8 cellular contexts compared by ENCODE assay signal in genomic region chr1:155977607-155978324, GRCh38. TPM values are rescaled to one million over a fixed set of nuclear protein-coding genes. Genes with fewer than 3 reads are reported as not detected.
A peak's percentile ranks its signal among the peaks of the same experiment; 100 is the strongest.
DNase-seq lines count a peak whose midpoint lies in the region; ATAC-seq and TF ChIP-seq lines count a peak whose summit lies in the region.

No MANE protein-coding gene starts in this region.

- H3K36me3 ChIP-seq in endodermal cell (ENCODE audit: control insufficient read depth, insufficient read depth, low read length), result peaks cover 18% of the 10 kb centered on the region
- H3K36me3 ChIP-seq in naive thymus-derived CD4-positive, alpha-beta T cell (ENCODE audit: control insufficient read depth in 2 of 3, insufficient read depth in 3 of 3, low read length in 3 of 3), result peaks cover 0 to 28% (median 0%) of the 10 kb centered on the region in 3 experiments

- no peaks in the 10 kb centered on the region for H3K27me3 ChIP-seq in endodermal cell (ENCODE audit: control insufficient read depth, insufficient read depth, low read length, poor library complexity, severe bottlenecking)
- no peaks in the 10 kb centered on the region for H3K27me3 ChIP-seq in naive thymus-derived CD4-positive, alpha-beta T cell (ENCODE audit: control insufficient read depth in 2 of 2, insufficient read depth in 2 of 2, low read length in 2 of 2)

- ATAC-seq in activated CD8-positive, alpha-beta T cell treated with anti-CD3 and anti-CD28 coated beads, Interleukin-2, amount 10 ng/mL, durations not matched to agents 7 days and 5 days, result peak; percentile 24
- ATAC-seq in naive thymus-derived CD4-positive, alpha-beta T cell, result peak; percentile 30
- no peak for ATAC-seq in GM18873 (IDR thresholded peaks at IDR 0.05; ENCODE audit: low FRiP score, unreplicated experiment)

- POLR2A ChIA-PET in activated CD8-positive, alpha-beta T cell treated with anti-CD3 and anti-CD28 coated beads, Interleukin-2, amount 10 ng/mL, durations not matched to agents 7 days and 5 days (lab: Charles Lee), result interaction anchor here (0.5 to 5.4 kb wide), 20 partner anchors 10 to 1819 kb away, joined by 3 to 45 read pairs (median 5); partner anchors contain the start of genes KHDC4, SSR2 and SYT11
- POLR2A ChIA-PET in naive thymus-derived CD4-positive, alpha-beta T cell (lab: Charles Lee), result interaction anchor here (0.6 to 10.1 kb wide), 15 partner anchors 7 to 784 kb away, joined by 3 to 144 read pairs (median 10); partner anchors contain the start of genes KHDC4 and RXFP4

- H3K4me1 Mint-ChIP-seq in IgD-negative memory B cell (peaks cover 34 to 61% (median 57%) of the 10 kb centered on the region in 3 donors), endodermal cell (peaks cover 65% of the 10 kb centered on the region)
- peaks cover 74% of the 10 kb centered on the region for H3K4me1 Mint-ChIP-seq in activated CD8-positive, alpha-beta T cell treated with anti-CD3 and anti-CD28 coated beads, Interleukin-2, amount 10 ng/mL, durations not matched to agents 7 days and 5 days (ENCODE audit: low read depth)
- peaks cover 60 to 79% (median 69%) of the 10 kb centered on the region in 7 donors for H3K4me1 Mint-ChIP-seq in naive thymus-derived CD4-positive, alpha-beta T cell

- H3K4me3 ChIP-seq in endodermal cell (ENCODE audit: low read length), result peak overlapping the region; percentile 93
- peak overlapping the region; percentile 74 for H3K4me3 ChIP-seq in naive thymus-derived CD4-positive, alpha-beta T cell (ENCODE audit: low read length)

- H3K4me1 ChIP-seq in endodermal cell (ENCODE audit: control insufficient read depth, insufficient read depth, low read length), result peaks cover 28% of the 10 kb centered on the region
- peaks cover 57 to 61% of the 10 kb centered on the region in 2 donors for H3K4me1 ChIP-seq in naive thymus-derived CD4-positive, alpha-beta T cell (ENCODE audit: control insufficient read depth in 2 of 2, insufficient read depth in 2 of 2, low read length in 2 of 2)

- no peaks in the 10 kb centered on the region for H3K9me3 ChIP-seq in endodermal cell (ENCODE audit: control insufficient read depth, low read length)
- no peaks in the 10 kb centered on the region for H3K9me3 ChIP-seq in naive thymus-derived CD4-positive, alpha-beta T cell (ENCODE audit: control insufficient read depth in 2 of 3, low read length in 3 of 3)

- intact Hi-C loops in naive thymus-derived CD4-positive, alpha-beta T cell (cut with micrococcal nuclease), result loop anchor here (1.0 to 5.0 kb wide), 8 partner anchors 31 to 290 kb away; partner anchors contain the start of genes RIT1 (in 2 of the 2), SSR2 (in 2 of the 2), SYT11 (in 2 of the 2) and DAP3 (in 1 of the 2)

- H3K4me3 Mint-ChIP-seq in IgD-negative memory B cell (peak overlapping the region; percentile 84 to 99 (median 96)), endodermal cell (peak overlapping the region; percentile 96)
- peak overlapping the region; percentile 96 for H3K4me3 Mint-ChIP-seq in activated CD8-positive, alpha-beta T cell treated with anti-CD3 and anti-CD28 coated beads, Interleukin-2, amount 10 ng/mL, durations not matched to agents 7 days and 5 days
- peak overlapping the region; percentile 89 to 98 (median 94) for H3K4me3 Mint-ChIP-seq in naive thymus-derived CD4-positive, alpha-beta T cell

- DNase-seq in COLO668 (lab: John Stamatoyannopoulos, UW; ENCODE audit: unreplicated experiment) (peak; percentile 55), endodermal cell (peak; percentile 72), NCI-H2029 treated with DMSO at 0.1 percent for 48 hours (lab: John Stamatoyannopoulos, UW) (no peak)
- DNase-seq in activated CD8-positive, alpha-beta T cell treated with anti-CD3 and anti-CD28 coated beads, Interleukin-2, amount 10 ng/mL, durations not matched to agents 7 days and 5 days, result peak; percentile 40
- peak in 3 of 9 donors; percentile 27 to 77 (median 27) for DNase-seq in naive thymus-derived CD4-positive, alpha-beta T cell
- DNase-seq in stimulated activated naive CD4-positive, alpha-beta T cell treated with Interleukin-2 at 50 U/mL for 16 hours (lab: John Stamatoyannopoulos, UW), result peak; percentile 72

- H3K27ac Mint-ChIP-seq in IgD-negative memory B cell (peak overlapping the region; percentile 87 to 97 (median 95)), endodermal cell (peak overlapping the region; percentile 94)
- H3K27ac Mint-ChIP-seq in activated CD8-positive, alpha-beta T cell treated with anti-CD3 and anti-CD28 coated beads, Interleukin-2, amount 10 ng/mL, durations not matched to agents 7 days and 5 days, result peak overlapping the region; percentile 93
- peak overlapping the region; percentile 77 to 98 (median 95) for H3K27ac Mint-ChIP-seq in naive thymus-derived CD4-positive, alpha-beta T cell

- H3K9me3 Mint-ChIP-seq in IgD-negative memory B cell (no peaks in the 10 kb centered on the region), endodermal cell (no peaks in the 10 kb centered on the region)
- H3K9me3 Mint-ChIP-seq in activated CD8-positive, alpha-beta T cell treated with anti-CD3 and anti-CD28 coated beads, Interleukin-2, amount 10 ng/mL, durations not matched to agents 7 days and 5 days (ENCODE audit: insufficient read depth), result no peaks in the 10 kb centered on the region
- peaks cover 0 to 4% (median 0%) of the 10 kb centered on the region in 11 donors for H3K9me3 Mint-ChIP-seq in naive thymus-derived CD4-positive, alpha-beta T cell

- H3K27me3 Mint-ChIP-seq in IgD-negative memory B cell (no peaks in the 10 kb centered on the region), endodermal cell (ENCODE audit: insufficient read depth) (peaks cover 1% of the 10 kb centered on the region)
- H3K27me3 Mint-ChIP-seq in activated CD8-positive, alpha-beta T cell treated with anti-CD3 and anti-CD28 coated beads, Interleukin-2, amount 10 ng/mL, durations not matched to agents 7 days and 5 days (ENCODE audit: low read depth), result no peaks in the 10 kb centered on the region
- H3K27me3 Mint-ChIP-seq in naive thymus-derived CD4-positive, alpha-beta T cell, result no peaks in the 10 kb centered on the region

- H3K36me3 Mint-ChIP-seq in IgD-negative memory B cell, result peaks cover 13% of the 10 kb centered on the region
- H3K36me3 Mint-ChIP-seq in activated CD8-positive, alpha-beta T cell treated with anti-CD3 and anti-CD28 coated beads, Interleukin-2, amount 10 ng/mL, durations not matched to agents 7 days and 5 days (ENCODE audit: low read depth), result peaks cover 36% of the 10 kb centered on the region
- H3K36me3 Mint-ChIP-seq in endodermal cell (ENCODE audit: low read depth), result peaks cover 10% of the 10 kb centered on the region
- peaks cover 0 to 33% (median 14%) of the 10 kb centered on the region in 5 donors for H3K36me3 Mint-ChIP-seq in naive thymus-derived CD4-positive, alpha-beta T cell

- CTCF ChIA-PET in activated CD8-positive, alpha-beta T cell treated with anti-CD3 and anti-CD28 coated beads, Interleukin-2, amount 10 ng/mL, durations not matched to agents 7 days and 5 days (lab: Charles Lee), result interaction anchor here (0.8 to 12.0 kb wide), 19 partner anchors 8 to 359 kb away, joined by 3 to 135 read pairs (median 4); partner anchors contain the start of genes KHDC4 and UBQLN4
- CTCF ChIA-PET in naive thymus-derived CD4-positive, alpha-beta T cell (lab: Charles Lee), result interaction anchor here (0.6 to 5.4 kb wide), 10 partner anchors 10 to 1755 kb away, joined by 3 to 39 read pairs (median 4); partner anchors contain the start of genes KHDC4 and UBQLN4

- no peak for TF ChIP-seq CTCF in endodermal cell (conservative IDR thresholded peaks at IDR 0.05)

- peak overlapping the region; percentile 79 for H3K9ac ChIP-seq in endodermal cell (ENCODE audit: extremely low read depth, low read length, poor library complexity, severe bottlenecking)

- peak overlapping the region; percentile 83 for H3K27ac ChIP-seq in endodermal cell (ENCODE audit: low read depth, low read length)
- peak overlapping the region; percentile 90 for H3K27ac ChIP-seq in naive thymus-derived CD4-positive, alpha-beta T cell (ENCODE audit: low read depth, low read length)

- WGBS in endodermal cell (ENCODE audit: insufficient coverage in 1 of 2, insufficient read length in 1 of 2), 2 experiments, result 0 to 1% methylated on average over 5 to 53 of the region's 53 CpGs

RNA-seq across cellular contexts. Expression of gene ARHGEF2, which starts 0.6 kb away (rescaled TPM):
- polyA plus RNA-seq in IgD-negative memory B cell, result 43.9 TPM
- total RNA-seq in activated CD8-positive, alpha-beta T cell treated with anti-CD3 and anti-CD28 coated beads, Interleukin-2, amount 10 ng/mL, durations not matched to agents 7 days and 5 days, result 100 to 1,000 TPM; 142 to 147 TPM
- total RNA-seq in endodermal cell, result 100 to 1,000 TPM; 134 to 147 TPM
- 80.1 TPM for polyA plus RNA-seq in endodermal cell (2013, experiment 1 of 2)
- 71.9 TPM for polyA plus RNA-seq in endodermal cell (2013, experiment 2 of 2)
- 100 to 1,000 TPM; 108 to 236 (median 182) TPM for total RNA-seq in naive thymus-derived CD4-positive, alpha-beta T cell
- 10 to 100 TPM; 17.0 to 28.5 TPM for polyA plus RNA-seq in naive thymus-derived CD4-positive, alpha-beta T cell

RNA-seq across cellular contexts. Expression of gene RXFP4, which starts 36.3 kb away (rescaled TPM):
- 0.78 TPM for polyA plus RNA-seq in IgD-negative memory B cell
- not detected for total RNA-seq in activated CD8-positive, alpha-beta T cell treated with anti-CD3 and anti-CD28 coated beads, Interleukin-2, amount 10 ng/mL, durations not matched to agents 7 days and 5 days
- total RNA-seq in endodermal cell, result not detected
- polyA plus RNA-seq in endodermal cell (2013, experiment 1 of 2), result not detected
- polyA plus RNA-seq in endodermal cell (2013, experiment 2 of 2), result not detected
- total RNA-seq in naive thymus-derived CD4-positive, alpha-beta T cell, result not detected
- 1 to 10 TPM in 1 of 2 donors, under 1 TPM in 1; 0.60 to 1.3 TPM for polyA plus RNA-seq in naive thymus-derived CD4-positive, alpha-beta T cell

RNA-seq across cellular contexts. Expression of gene SSR2, which starts 43.0 kb away (rescaled TPM):
- 257 TPM for polyA plus RNA-seq in IgD-negative memory B cell
- total RNA-seq in activated CD8-positive, alpha-beta T cell treated with anti-CD3 and anti-CD28 coated beads, Interleukin-2, amount 10 ng/mL, durations not matched to agents 7 days and 5 days, result 100 to 1,000 TPM; 216 to 233 TPM
- total RNA-seq in endodermal cell, result 100 to 1,000 TPM; 193 TPM
- 299 TPM for polyA plus RNA-seq in endodermal cell (2013, experiment 1 of 2)
- polyA plus RNA-seq in endodermal cell (2013, experiment 2 of 2), result 274 TPM
- total RNA-seq in naive thymus-derived CD4-positive, alpha-beta T cell, result 100 to 1,000 TPM; 207 to 278 (median 256) TPM
- 100 to 1,000 TPM; 366 to 393 TPM for polyA plus RNA-seq in naive thymus-derived CD4-positive, alpha-beta T cell

RNA-seq across cellular contexts. Expression of gene KHDC4, which starts 43.6 kb away (rescaled TPM):
- 8.0 TPM for polyA plus RNA-seq in IgD-negative memory B cell
- total RNA-seq in activated CD8-positive, alpha-beta T cell treated with anti-CD3 and anti-CD28 coated beads, Interleukin-2, amount 10 ng/mL, durations not matched to agents 7 days and 5 days, result 10 to 100 TPM; 64.5 to 68.9 TPM
- 10 to 100 TPM; 67.7 to 76.2 TPM for total RNA-seq in endodermal cell
- 46.7 TPM for polyA plus RNA-seq in endodermal cell (2013, experiment 1 of 2)
- 39.0 TPM for polyA plus RNA-seq in endodermal cell (2013, experiment 2 of 2)
- total RNA-seq in naive thymus-derived CD4-positive, alpha-beta T cell, result 100 to 1,000 TPM in 2 of 5 experiments, 10 to 100 TPM in 3; 64.6 to 117 (median 79.8) TPM
- polyA plus RNA-seq in naive thymus-derived CD4-positive, alpha-beta T cell, result 1 to 10 TPM; 8.1 to 9.3 TPM
